9 cellular contexts compared by ENCODE assay signal in genomic region chr19:2550431-2551171, GRCh38.
DNase-seq lines count a peak whose midpoint lies in the region; ATAC-seq and TF ChIP-seq lines count a peak whose summit lies in the region.
"Had no signal": no experiment of that assay in that cellular context is flagged by ENCODE, and none has a peak within 500 bp of the region (broad histone marks: within the 10 kb centered on the region; RNA-seq: fewer than 3 reads in every experiment).

No MANE protein-coding gene starts in this region.

- H3K36me3 ChIP-seq in esophagus muscularis mucosa (no peaks in the 10 kb centered on the region), ascending aorta (no peaks in the 10 kb centered on the region)
- H3K36me3 ChIP-seq: neural progenitor cell had no signal

- ATAC-seq in GM19351 (IDR thresholded peaks at IDR 0.05; ENCODE audit: unreplicated experiment) (no peak), HG03354 (IDR thresholded peaks at IDR 0.05; ENCODE audit: poor library complexity, severe bottlenecking, unreplicated experiment) (no peak)

- H3K4me1 ChIP-seq in esophagus muscularis mucosa = peaks cover 39 to 59% (median 55%) of the 10 kb centered on the region in 4 donors
- H3K4me1 ChIP-seq in ascending aorta = peaks cover 10 to 24% of the 10 kb centered on the region in 2 donors

- TF ChIP-seq CTCF in esophagus muscularis mucosa (IDR thresholded peaks at IDR 0.05) (no peak), ascending aorta (IDR thresholded peaks at IDR 0.05) (no peak)

- TF ChIP-seq EP300 in esophagus muscularis mucosa (IDR thresholded peaks at IDR 0.05) = no peak

- no peaks in the 10 kb centered on the region for H3K27me3 ChIP-seq in esophagus muscularis mucosa
- no peaks in the 10 kb centered on the region for H3K27me3 ChIP-seq in ascending aorta
- H3K27me3 ChIP-seq: neural progenitor cell had no signal

- no peak overlapping the region for H3K4me3 ChIP-seq in esophagus muscularis mucosa
- no peak overlapping the region for H3K4me3 ChIP-seq in ascending aorta
- H3K4me3 ChIP-seq: neural progenitor cell had no signal

- DNase-seq in D341Med (ENCODE audit: low spot score) = peak; percentile 96
- peak; percentile 97 for DNase-seq in NCI-H2171 treated with DMSO at 0.1 percent for 48 hours (lab: John Stamatoyannopoulos, UW)
- DNase-seq in esophagus muscularis mucosa (ENCODE audit: extremely low spot score) = no peak
- DNase-seq in posterior vena cava (ENCODE audit: low spot score) = peak; percentile 82
- no peak for DNase-seq in ascending aorta (ENCODE audit: low spot score in 2 of 2)
- DNase-seq in NCI-H748 (lab: John Stamatoyannopoulos, UW; ENCODE audit: unreplicated experiment) = no peak

- no peak for TF ChIP-seq POLR2A in esophagus muscularis mucosa (IDR thresholded peaks at IDR 0.05; ENCODE audit: low read depth)

- H3K27ac ChIP-seq in esophagus muscularis mucosa (replicated peaks in 1 of 4) (peak overlapping the region; percentile 65 to 83 (median 74)), ascending aorta (peak overlapping the region in 1 of 2 donors; percentile 35)
- H3K27ac ChIP-seq: neural progenitor cell had no signal

- intact Hi-C loops in esophagus muscularis mucosa (cut with DNase I) = no loop called here
- intact Hi-C loops in posterior vena cava (cut with DNase I) = no loop called here
- intact Hi-C loops in ascending aorta (cut with DNase I) = no loop called here

- no peaks in the 10 kb centered on the region for H3K9me3 ChIP-seq in esophagus muscularis mucosa
- no peaks in the 10 kb centered on the region for H3K9me3 ChIP-seq in ascending aorta

- 67% methylated on average over 13 of the region's 21 CpGs for WGBS in esophagus muscularis mucosa

Comparison
In these comparisons a context has a peak if more than half of its experiments do, and no peak if none do; other contexts are left out.
1. DNase-seq: peak in D341Med (single experiment), NCI-H2171 treated with DMSO at 0.1 percent for 48 hours (single experiment) and posterior vena cava (single experiment); none in esophagus muscularis mucosa (single experiment), ascending aorta (0 of 2) and NCI-H748 (single experiment).